1 cellular context compared by ENCODE assay signal in the genomic region with DNA sequence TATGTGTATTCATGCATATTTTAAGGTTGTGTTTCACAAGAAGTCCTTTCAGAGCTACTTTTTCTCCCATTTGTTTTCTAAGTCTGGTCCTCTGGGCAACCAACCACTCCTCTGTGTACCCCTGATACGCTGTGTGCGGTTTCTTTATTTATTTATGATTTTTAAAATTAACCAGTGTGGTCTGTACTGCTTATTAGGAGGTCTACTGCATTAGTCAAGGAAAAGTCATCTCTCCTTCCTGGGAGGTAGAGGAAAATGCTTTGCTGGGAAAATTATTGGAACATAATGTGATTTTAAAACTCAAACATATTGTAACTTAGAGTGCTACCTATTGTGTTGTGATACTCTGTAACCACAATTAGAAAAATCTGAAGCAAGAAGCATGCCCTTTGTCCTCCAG.
TF ChIP-seq lines count a peak whose summit lies in the region.

No MANE protein-coding gene starts in this region.

TF ChIP-seq in endothelial cell of umbilical vein, 7 proteins besides CTCF, POLR2A, EP300 and RAD21:
- TF ChIP-seq MYC (IDR thresholded peaks at IDR 0.05; ENCODE audit: low read depth, low read length) = no peak
- TF ChIP-seq POLR2AphosphoS5 (IDR thresholded peaks at IDR 0.05; ENCODE audit: insufficient read depth, low read depth, low read length) = no peak
- no peak for TF ChIP-seq FOS (IDR thresholded peaks at IDR 0.05; ENCODE audit: borderline replicate concordance, insufficient read depth, low read length)
- no peak for TF ChIP-seq EZH2 (IDR thresholded peaks at IDR 0.05; ENCODE audit: borderline replicate concordance, low read depth, low read length, severe bottlenecking)
- TF ChIP-seq JUN (IDR thresholded peaks at IDR 0.05; ENCODE audit: borderline replicate concordance, insufficient read depth, insufficient read length, low read depth) = no peak
- no peak for TF ChIP-seq GATA2 (IDR thresholded peaks at IDR 0.05; ENCODE audit: insufficient read depth, insufficient read length, low read depth, low read length)
- TF ChIP-seq, protein P1, sequence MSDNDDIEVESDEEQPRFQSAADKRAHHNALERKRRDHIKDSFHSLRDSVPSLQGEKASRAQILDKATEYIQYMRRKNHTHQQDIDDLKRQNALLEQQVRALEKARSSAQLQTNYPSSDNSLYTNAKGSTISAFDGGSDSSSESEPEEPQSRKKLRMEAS (IDR thresholded peaks at IDR 0.05; ENCODE audit: insufficient read depth, insufficient read length) = no peak
